In genomic region chr5:91130759-91131158, GRCh38 we compare ENCODE assay signal across 25 cellular contexts.
"Had no signal": no experiment of that assay in that cellular context is flagged by ENCODE, and none has a peak within 500 bp of the region (broad histone marks: within the 10 kb centered on the region; RNA-seq: fewer than 3 reads in every experiment).

No MANE protein-coding gene starts in this region.

- H3K27ac Mint-ChIP-seq: dendritic cell treated with granulocyte-macrophage colony-stimulating factor and Interleukin-4, amounts not matched to agents 40 ng/mL and 50 ng/mL, for 4 days; effector memory CD8-positive, alpha-beta T cell; endodermal cell; mesothelial cell of epicardium; naive thymus-derived CD8-positive, alpha-beta T cell had no signal

- H3K36me3 Mint-ChIP-seq: mesothelial cell of epicardium; naive B cell; naive thymus-derived CD8-positive, alpha-beta T cell had no signal

- H3K4me3 ChIP-seq: esophagus squamous epithelium, gastrocnemius medialis, heart right ventricle, left lung, lower lobe of right lung, mucosa of descending colon had no signal

- ATAC-seq: effector memory CD8-positive, alpha-beta T cell; esophagus mucosa; gastrocnemius medialis; heart right ventricle; left cardiac atrium; left lung; left ventricle myocardium superior; lower lobe of right lung; mucosa of descending colon; naive thymus-derived CD8-positive, alpha-beta T cell had no signal

- H3K9me3 Mint-ChIP-seq: effector memory CD8-positive, alpha-beta T cell; endodermal cell had no signal

- H3K36me3 ChIP-seq: esophagus squamous epithelium, gastrocnemius medialis, heart right ventricle, left lung, lower lobe of right lung had no signal

- H3K9me3 ChIP-seq: esophagus squamous epithelium, gastrocnemius medialis, left lung, lower lobe of right lung, mucosa of descending colon had no signal

- H3K27ac ChIP-seq: epithelial cell of prostate, esophagus squamous epithelium, gastrocnemius medialis, heart right ventricle, left lung, lower lobe of right lung had no signal

- H3K27me3 Mint-ChIP-seq: dendritic cell treated with granulocyte-macrophage colony-stimulating factor and Interleukin-4, amounts not matched to agents 40 ng/mL and 50 ng/mL, for 4 days had no signal

- DNase-seq: cortex of kidney; effector CD8-positive, alpha-beta T cell; effector memory CD8-positive, alpha-beta T cell; endodermal cell; erythroblast; esophagus squamous epithelium; foreskin fibroblast; foreskin melanocyte; gastrocnemius medialis; glutamatergic neuron; head of caudate nucleus; heart right ventricle; hippocampal formation; left cardiac atrium; left lung; left ventricle myocardium superior; lower lobe of right lung; mesenchymal stem cell; mucosa of descending colon; naive B cell; naive thymus-derived CD8-positive, alpha-beta T cell had no signal

- H3K4me3 Mint-ChIP-seq: dendritic cell treated with granulocyte-macrophage colony-stimulating factor and Interleukin-4, amounts not matched to agents 40 ng/mL and 50 ng/mL, for 4 days; effector memory CD8-positive, alpha-beta T cell; endodermal cell; mesothelial cell of epicardium; naive B cell; naive thymus-derived CD8-positive, alpha-beta T cell had no signal
